2 cellular contexts compared by ENCODE assay signal in the genomic region with DNA sequence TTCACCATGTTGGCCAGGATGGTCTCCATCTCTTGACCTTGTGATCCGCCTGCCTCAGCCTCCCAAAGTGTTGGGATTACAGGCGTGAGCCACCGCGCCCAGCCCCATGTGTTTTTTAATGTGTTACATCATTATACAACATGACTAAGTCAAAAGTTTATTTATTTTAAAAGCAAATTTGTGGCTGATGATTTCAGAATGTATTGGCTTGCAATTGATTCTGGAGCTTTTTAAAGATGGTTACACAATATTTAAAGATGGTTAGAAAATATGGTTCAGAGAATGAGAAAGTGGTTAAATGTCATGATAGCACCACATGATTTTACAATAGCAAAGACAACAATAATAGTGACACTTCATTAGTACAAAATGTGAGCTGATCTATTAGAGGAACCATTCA.
TF ChIP-seq lines count a peak whose summit lies in the region.

No MANE protein-coding gene starts in this region.

TF ChIP-seq in IMR-90, 13 proteins besides CTCF, POLR2A, EP300 and RAD21:
- TF ChIP-seq FOS (IDR thresholded peaks at IDR 0.05; ENCODE audit: low read depth, low read length) (no peak), ELK1 (IDR thresholded peaks at IDR 0.05; ENCODE audit: borderline replicate concordance, low read depth, low read length) (no peak), BHLHE40 (IDR thresholded peaks at IDR 0.05; ENCODE audit: low read depth, low read length) (no peak), CEBPB (IDR thresholded peaks at IDR 0.05; ENCODE audit: low read depth, low read length) (peak; percentile 63)

TF ChIP-seq in endothelial cell of umbilical vein, 7 proteins besides CTCF, POLR2A, EP300 and RAD21:
- TF ChIP-seq JUN (IDR thresholded peaks at IDR 0.05; ENCODE audit: borderline replicate concordance, insufficient read depth, insufficient read length, low read depth) (no peak), POLR2AphosphoS5 (IDR thresholded peaks at IDR 0.05; ENCODE audit: insufficient read depth, low read depth, low read length) (no peak), MYC (IDR thresholded peaks at IDR 0.05; ENCODE audit: low read depth, low read length) (no peak), EZH2 (IDR thresholded peaks at IDR 0.05; ENCODE audit: borderline replicate concordance, low read depth, low read length, severe bottlenecking) (no peak), FOS (IDR thresholded peaks at IDR 0.05; ENCODE audit: borderline replicate concordance, insufficient read depth, low read length) (no peak), GATA2 (IDR thresholded peaks at IDR 0.05; ENCODE audit: insufficient read depth, insufficient read length, low read depth, low read length) (no peak)
- TF ChIP-seq, protein P1, sequence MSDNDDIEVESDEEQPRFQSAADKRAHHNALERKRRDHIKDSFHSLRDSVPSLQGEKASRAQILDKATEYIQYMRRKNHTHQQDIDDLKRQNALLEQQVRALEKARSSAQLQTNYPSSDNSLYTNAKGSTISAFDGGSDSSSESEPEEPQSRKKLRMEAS (IDR thresholded peaks at IDR 0.05; ENCODE audit: insufficient read depth, insufficient read length), result no peak
